ENCODE assay signal across 1 cellular context in genomic region chr2:185472574-185472973, GRCh38.
TF ChIP-seq lines count a peak whose summit lies in the region.

No MANE protein-coding gene starts in this region.

TF ChIP-seq in Ishikawa, 13 proteins besides CTCF, POLR2A, EP300 and RAD21 (continued from another document):
- TF ChIP-seq REST (IDR thresholded peaks at IDR 0.05; ENCODE audit: low read depth), result no peak
